8 cellular contexts compared by ENCODE assay signal in genomic region chr12:64390275-64390851, GRCh38. TPM values are rescaled to one million over a fixed set of nuclear protein-coding genes. Genes with fewer than 3 reads are reported as not detected.
DNase-seq lines count a peak whose midpoint lies in the region; ATAC-seq, FAIRE-seq and TF ChIP-seq lines count a peak whose summit lies in the region.

C12orf56 (minus strand) TSS chr12:64390758; CDS start chr12:64390565, 193 bp downstream.

- peaks cover 0 to 8% of the 10 kb centered on the region in 2 donors for H3K27me3 ChIP-seq in right atrium auricular region
- peaks cover 0 to 32% (median 21%) of the 10 kb centered on the region in 7 donors for H3K27me3 ChIP-seq in spleen (replicated peaks in 1 of 7)

- no peak for ATAC-seq in activated CD4-positive, CD25-positive, alpha-beta regulatory T cell treated with anti-CD3 and anti-CD28 coated beads, Interleukin-2, amount 50 U/mL, for 24 hours
- no peak for ATAC-seq in HG03571 (IDR thresholded peaks at IDR 0.05; ENCODE audit: unreplicated experiment)

- 3 to 12% (median 4%) methylated on average over 11 to 66 of the region's 66 CpGs for WGBS in spleen, 5 donors

- TF ChIP-seq POLR2A in spleen (IDR thresholded peaks at IDR 0.05), result no peak

- no peaks in the 10 kb centered on the region for H3K9me3 ChIP-seq in right atrium auricular region
- no peaks in the 10 kb centered on the region for H3K9me3 ChIP-seq in spleen

- H3K36me3 ChIP-seq in right atrium auricular region (no peaks in the 10 kb centered on the region), spleen (no peaks in the 10 kb centered on the region)

- intact Hi-C loops in spleen (cut with DNase I; ENCODE audit: low total_unique reads), result no loop called here

- peak within 1 kb of the TSS; percentile 16 to 45 for H3K4me3 ChIP-seq in right atrium auricular region
- peak within 1 kb of the TSS; percentile 20 to 67 (median 34) for H3K4me3 ChIP-seq in spleen

- TF ChIP-seq CTCF in right atrium auricular region (IDR thresholded peaks at IDR 0.05) (no peak), spleen (IDR thresholded peaks at IDR 0.05 in 8 of 11, conservative IDR thresholded peaks at IDR 0.05 in 3 of 11) (peak in 1 of 11 experiments; percentile 8)

- H3K27ac ChIP-seq in right atrium auricular region (no peak within 1 kb of the TSS), spleen (no peak within 1 kb of the TSS)

- DNase-seq in activated CD4-positive, CD25-positive, alpha-beta regulatory T cell treated with anti-CD3 and anti-CD28 coated beads, Interleukin-2, amount 50 U/mL, for 72 hours, result peak; percentile 39
- DNase-seq in activated CD8-positive, alpha-beta memory T cell treated with anti-CD3 and anti-CD28 coated beads, Interleukin-2, amount 50 U/mL, for 48 hours, result peak; percentile 59
- DNase-seq in right atrium auricular region (ENCODE audit: low spot score) (no peak), spleen (peak; percentile 77), SHP77 treated with DMSO at 0.1 percent for 48 hours (lab: John Stamatoyannopoulos, UW) (no peak), RCC 7860 (ENCODE audit: low spot score) (no peak)

- peaks cover 0 to 9% of the 10 kb centered on the region in 2 donors for H3K4me1 ChIP-seq in right atrium auricular region
- peaks cover 0 to 14% (median 9%) of the 10 kb centered on the region in 6 donors for H3K4me1 ChIP-seq in spleen

- FAIRE-seq in RCC 7860 (lab: Jason Lieb, UNC), result no peak

RNA-seq across cellular contexts. Expression of gene C12orf56, which starts in this region (rescaled TPM):
- total RNA-seq in right atrium auricular region (not detected), spleen (under 1 TPM in 2 of 7 donors, not detected in 5; 0.20 to 0.26 TPM)
- polyA plus RNA-seq in spleen, result under 1 TPM in 2 of 3 donors, not detected in 1; 0.03 to 0.12 TPM

Comparison
In these comparisons a context has a peak if more than half of its experiments do, and no peak if none do; other contexts are left out.
1. Peak in DNase-seq and H3K4me3 ChIP-seq in spleen; RNA of the gene not detected or under 1 TPM.
2. DNase-seq: peak in activated CD4-positive, CD25-positive, alpha-beta regulatory T cell treated with anti-CD3 and anti-CD28 coated beads, Interleukin-2, amount 50 U/mL, for 72 hours (single experiment) and activated CD8-positive, alpha-beta memory T cell treated with anti-CD3 and anti-CD28 coated beads, Interleukin-2, amount 50 U/mL, for 48 hours (single experiment); none in right atrium auricular region (single experiment), SHP77 treated with DMSO at 0.1 percent for 48 hours (single experiment) and RCC 7860 (single experiment).